In the genomic region with DNA sequence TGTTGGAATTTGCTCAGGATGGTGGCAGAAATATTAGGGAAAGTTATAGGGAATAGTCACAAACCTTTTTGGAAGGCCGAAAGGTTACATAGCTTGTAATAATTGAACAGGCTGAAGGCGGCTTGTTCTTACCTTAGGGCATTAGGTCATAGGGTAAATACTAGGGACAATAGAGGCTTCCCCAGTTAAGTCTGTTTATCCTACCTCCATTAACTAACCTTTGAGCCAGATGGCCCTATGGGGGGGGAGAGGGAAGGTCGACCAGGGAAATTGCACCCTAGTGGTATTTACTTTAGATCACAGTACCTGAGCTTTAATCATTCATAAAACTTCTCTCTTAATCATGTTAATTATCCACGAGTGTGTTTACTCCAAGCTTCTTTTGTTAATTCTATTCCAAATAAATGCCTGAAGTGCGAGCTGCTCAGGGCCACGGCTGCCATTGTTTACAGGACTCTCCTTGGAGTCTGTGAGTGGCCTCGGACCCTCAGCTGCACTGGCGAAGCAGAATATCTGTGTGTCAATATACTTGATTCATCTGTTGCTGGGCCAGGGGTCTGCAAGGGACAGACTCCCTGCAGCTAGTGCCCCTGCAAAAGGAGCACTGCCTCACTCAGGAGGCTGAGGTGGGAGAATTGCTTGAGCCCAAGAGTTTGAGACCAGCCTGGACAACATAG, we compare ENCODE assay signal across 1 cellular context.
TF ChIP-seq lines count a peak whose summit lies in the region.

No MANE protein-coding gene starts in this region.

TF ChIP-seq in HepG2, 621 proteins besides CTCF, POLR2A, EP300 and RAD21 (continued from another document and continues in another):
- TF ChIP-seq, protein P1, sequence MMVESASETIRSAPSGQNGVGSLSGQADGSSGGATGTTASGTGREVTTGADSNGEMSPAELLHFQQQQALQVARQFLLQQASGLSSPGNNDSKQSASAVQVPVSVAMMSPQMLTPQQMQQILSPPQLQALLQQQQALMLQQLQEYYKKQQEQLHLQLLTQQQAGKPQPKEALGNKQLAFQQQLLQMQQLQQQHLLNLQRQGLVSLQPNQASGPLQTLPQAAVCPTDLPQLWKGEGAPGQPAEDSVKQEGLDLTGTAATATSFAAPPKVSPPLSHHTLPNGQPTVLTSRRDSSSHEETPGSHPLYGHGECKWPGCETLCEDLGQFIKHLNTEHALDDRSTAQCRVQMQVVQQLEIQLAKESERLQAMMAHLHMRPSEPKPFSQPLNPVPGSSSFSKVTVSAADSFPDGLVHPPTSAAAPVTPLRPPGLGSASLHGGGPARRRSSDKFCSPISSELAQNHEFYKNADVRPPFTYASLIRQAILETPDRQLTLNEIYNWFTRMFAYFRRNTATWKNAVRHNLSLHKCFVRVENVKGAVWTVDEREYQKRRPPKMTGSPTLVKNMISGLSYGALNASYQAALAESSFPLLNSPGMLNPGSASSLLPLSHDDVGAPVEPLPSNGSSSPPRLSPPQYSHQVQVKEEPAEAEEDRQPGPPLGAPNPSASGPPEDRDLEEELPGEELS (CRISPR knock-in tag; IDR thresholded peaks at IDR 0.05): peak; percentile 35; the same call in 1 of the 2 replicates
- TF ChIP-seq HNRNPK (IDR thresholded peaks at IDR 0.05; ENCODE audit: low read depth, low read length, poor library complexity, severe bottlenecking): no peak
- no peak for TF ChIP-seq ZNF136 (CRISPR knock-in tag; IDR thresholded peaks at IDR 0.05; ENCODE audit: low read depth)
- no peak for TF ChIP-seq RFX5 (IDR thresholded peaks at IDR 0.05; ENCODE audit: low read depth, low read length)
- no peak for TF ChIP-seq MAFG (CRISPR knock-in tag; IDR thresholded peaks at IDR 0.05)
- TF ChIP-seq FOXP1 (IDR thresholded peaks at IDR 0.05): no peak
- TF ChIP-seq FOXP1 (CRISPR knock-in tag; IDR thresholded peaks at IDR 0.05): peak; percentile 45; the same call in 1 of the 2 replicates
- TF ChIP-seq, protein P2, sequence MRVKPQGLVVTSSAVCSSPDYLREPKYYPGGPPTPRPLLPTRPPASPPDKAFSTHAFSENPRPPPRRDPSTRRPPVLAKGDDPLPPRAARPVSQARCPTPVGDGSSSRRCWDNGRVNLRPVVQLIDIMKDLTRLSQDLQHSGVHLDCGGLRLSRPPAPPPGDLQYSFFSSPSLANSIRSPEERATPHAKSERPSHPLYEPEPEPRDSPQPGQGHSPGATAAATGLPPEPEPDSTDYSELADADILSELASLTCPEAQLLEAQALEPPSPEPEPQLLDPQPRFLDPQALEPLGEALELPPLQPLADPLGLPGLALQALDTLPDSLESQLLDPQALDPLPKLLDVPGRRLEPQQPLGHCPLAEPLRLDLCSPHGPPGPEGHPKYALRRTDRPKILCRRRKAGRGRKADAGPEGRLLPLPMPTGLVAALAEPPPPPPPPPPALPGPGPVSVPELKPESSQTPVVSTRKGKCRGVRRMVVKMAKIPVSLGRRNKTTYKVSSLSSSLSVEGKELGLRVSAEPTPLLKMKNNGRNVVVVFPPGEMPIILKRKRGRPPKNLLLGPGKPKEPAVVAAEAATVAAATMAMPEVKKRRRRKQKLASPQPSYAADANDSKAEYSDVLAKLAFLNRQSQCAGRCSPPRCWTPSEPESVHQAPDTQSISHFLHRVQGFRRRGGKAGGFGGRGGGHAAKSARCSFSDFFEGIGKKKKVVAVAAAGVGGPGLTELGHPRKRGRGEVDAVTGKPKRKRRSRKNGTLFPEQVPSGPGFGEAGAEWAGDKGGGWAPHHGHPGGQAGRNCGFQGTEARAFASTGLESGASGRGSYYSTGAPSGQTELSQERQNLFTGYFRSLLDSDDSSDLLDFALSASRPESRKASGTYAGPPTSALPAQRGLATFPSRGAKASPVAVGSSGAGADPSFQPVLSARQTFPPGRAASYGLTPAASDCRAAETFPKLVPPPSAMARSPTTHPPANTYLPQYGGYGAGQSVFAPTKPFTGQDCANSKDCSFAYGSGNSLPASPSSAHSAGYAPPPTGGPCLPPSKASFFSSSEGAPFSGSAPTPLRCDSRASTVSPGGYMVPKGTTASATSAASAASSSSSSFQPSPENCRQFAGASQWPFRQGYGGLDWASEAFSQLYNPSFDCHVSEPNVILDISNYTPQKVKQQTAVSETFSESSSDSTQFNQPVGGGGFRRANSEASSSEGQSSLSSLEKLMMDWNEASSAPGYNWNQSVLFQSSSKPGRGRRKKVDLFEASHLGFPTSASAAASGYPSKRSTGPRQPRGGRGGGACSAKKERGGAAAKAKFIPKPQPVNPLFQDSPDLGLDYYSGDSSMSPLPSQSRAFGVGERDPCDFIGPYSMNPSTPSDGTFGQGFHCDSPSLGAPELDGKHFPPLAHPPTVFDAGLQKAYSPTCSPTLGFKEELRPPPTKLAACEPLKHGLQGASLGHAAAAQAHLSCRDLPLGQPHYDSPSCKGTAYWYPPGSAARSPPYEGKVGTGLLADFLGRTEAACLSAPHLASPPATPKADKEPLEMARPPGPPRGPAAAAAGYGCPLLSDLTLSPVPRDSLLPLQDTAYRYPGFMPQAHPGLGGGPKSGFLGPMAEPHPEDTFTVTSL (CRISPR knock-in tag; IDR thresholded peaks at IDR 0.05; ENCODE audit: borderline replicate concordance): peak; percentile 21; the same call in 1 of the 2 replicates
- no peak for TF ChIP-seq GABPA (IDR thresholded peaks at IDR 0.05; ENCODE audit: low read depth, low read length)
- 0 out of 2 replicates have a peak, but pooled peaks have one; percentile 14 for TF ChIP-seq GABPA (CRISPR knock-in tag; IDR thresholded peaks at IDR 0.05; ENCODE audit: low read depth)
- no peak for TF ChIP-seq ZSCAN12 (CRISPR knock-in tag; IDR thresholded peaks at IDR 0.05)
- TF ChIP-seq, protein P3, sequence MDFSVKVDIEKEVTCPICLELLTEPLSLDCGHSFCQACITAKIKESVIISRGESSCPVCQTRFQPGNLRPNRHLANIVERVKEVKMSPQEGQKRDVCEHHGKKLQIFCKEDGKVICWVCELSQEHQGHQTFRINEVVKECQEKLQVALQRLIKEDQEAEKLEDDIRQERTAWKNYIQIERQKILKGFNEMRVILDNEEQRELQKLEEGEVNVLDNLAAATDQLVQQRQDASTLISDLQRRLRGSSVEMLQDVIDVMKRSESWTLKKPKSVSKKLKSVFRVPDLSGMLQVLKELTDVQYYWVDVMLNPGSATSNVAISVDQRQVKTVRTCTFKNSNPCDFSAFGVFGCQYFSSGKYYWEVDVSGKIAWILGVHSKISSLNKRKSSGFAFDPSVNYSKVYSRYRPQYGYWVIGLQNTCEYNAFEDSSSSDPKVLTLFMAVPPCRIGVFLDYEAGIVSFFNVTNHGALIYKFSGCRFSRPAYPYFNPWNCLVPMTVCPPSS (IDR thresholded peaks at IDR 0.05): no peak
- TF ChIP-seq ARNT2 (CRISPR knock-in tag; IDR thresholded peaks at IDR 0.05; ENCODE audit: low read depth): no peak
- TF ChIP-seq NKX3-1 (CRISPR knock-in tag; IDR thresholded peaks at IDR 0.05): no peak
- TF ChIP-seq ZBTB3 (CRISPR knock-in tag; IDR thresholded peaks at IDR 0.05; ENCODE audit: borderline replicate concordance, low read depth): no peak
- TF ChIP-seq NFRKB (IDR thresholded peaks at IDR 0.05): no peak
- TF ChIP-seq, protein P4, sequence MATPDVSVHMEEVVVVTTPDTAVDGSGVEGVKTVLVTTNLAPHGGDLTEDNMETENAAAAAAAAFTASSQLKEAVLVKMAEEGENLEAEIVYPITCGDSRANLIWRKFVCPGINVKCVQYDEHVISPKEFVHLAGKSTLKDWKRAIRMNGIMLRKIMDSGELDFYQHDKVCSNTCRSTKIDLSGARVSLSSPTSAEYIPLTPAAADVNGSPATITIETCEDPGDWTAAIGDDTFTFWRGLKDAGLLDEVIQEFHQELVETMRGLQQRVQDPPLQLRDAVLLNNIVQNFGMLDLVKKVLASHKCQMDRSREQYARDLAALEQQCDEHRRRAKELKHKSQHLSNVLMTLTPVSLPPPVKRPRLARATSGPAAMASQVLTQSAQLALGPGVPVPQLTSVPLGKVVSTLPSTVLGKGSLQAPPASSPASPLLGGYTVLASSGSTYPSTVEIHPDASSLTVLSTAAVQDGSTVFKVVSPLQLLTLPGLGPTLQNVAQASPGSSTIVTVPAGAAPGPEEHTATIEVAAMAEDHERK (CRISPR knock-in tag; IDR thresholded peaks at IDR 0.05; ENCODE audit: low read depth): no peak
- TF ChIP-seq, protein P5, sequence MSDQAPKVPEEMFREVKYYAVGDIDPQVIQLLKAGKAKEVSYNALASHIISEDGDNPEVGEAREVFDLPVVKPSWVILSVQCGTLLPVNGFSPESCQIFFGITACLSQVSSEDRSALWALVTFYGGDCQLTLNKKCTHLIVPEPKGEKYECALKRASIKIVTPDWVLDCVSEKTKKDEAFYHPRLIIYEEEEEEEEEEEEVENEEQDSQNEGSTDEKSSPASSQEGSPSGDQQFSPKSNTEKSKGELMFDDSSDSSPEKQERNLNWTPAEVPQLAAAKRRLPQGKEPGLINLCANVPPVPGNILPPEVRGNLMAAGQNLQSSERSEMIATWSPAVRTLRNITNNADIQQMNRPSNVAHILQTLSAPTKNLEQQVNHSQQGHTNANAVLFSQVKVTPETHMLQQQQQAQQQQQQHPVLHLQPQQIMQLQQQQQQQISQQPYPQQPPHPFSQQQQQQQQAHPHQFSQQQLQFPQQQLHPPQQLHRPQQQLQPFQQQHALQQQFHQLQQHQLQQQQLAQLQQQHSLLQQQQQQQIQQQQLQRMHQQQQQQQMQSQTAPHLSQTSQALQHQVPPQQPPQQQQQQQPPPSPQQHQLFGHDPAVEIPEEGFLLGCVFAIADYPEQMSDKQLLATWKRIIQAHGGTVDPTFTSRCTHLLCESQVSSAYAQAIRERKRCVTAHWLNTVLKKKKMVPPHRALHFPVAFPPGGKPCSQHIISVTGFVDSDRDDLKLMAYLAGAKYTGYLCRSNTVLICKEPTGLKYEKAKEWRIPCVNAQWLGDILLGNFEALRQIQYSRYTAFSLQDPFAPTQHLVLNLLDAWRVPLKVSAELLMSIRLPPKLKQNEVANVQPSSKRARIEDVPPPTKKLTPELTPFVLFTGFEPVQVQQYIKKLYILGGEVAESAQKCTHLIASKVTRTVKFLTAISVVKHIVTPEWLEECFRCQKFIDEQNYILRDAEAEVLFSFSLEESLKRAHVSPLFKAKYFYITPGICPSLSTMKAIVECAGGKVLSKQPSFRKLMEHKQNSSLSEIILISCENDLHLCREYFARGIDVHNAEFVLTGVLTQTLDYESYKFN (CRISPR knock-in tag; conservative IDR thresholded peaks at IDR 0.05): peak; percentile 68
- TF ChIP-seq GATAD2A (CRISPR knock-in tag; IDR thresholded peaks at IDR 0.05): 0 out of 2 replicates have a peak, but pooled peaks have one; percentile 24
- TF ChIP-seq, protein P6, sequence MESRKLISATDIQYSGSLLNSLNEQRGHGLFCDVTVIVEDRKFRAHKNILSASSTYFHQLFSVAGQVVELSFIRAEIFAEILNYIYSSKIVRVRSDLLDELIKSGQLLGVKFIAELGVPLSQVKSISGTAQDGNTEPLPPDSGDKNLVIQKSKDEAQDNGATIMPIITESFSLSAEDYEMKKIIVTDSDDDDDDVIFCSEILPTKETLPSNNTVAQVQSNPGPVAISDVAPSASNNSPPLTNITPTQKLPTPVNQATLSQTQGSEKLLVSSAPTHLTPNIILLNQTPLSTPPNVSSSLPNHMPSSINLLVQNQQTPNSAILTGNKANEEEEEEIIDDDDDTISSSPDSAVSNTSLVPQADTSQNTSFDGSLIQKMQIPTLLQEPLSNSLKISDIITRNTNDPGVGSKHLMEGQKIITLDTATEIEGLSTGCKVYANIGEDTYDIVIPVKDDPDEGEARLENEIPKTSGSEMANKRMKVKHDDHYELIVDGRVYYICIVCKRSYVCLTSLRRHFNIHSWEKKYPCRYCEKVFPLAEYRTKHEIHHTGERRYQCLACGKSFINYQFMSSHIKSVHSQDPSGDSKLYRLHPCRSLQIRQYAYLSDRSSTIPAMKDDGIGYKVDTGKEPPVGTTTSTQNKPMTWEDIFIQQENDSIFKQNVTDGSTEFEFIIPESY (CRISPR knock-in tag; IDR thresholded peaks at IDR 0.05): no peak
- peak; percentile 24; the same call in 1 of the 2 replicates for TF ChIP-seq EHMT2 (IDR thresholded peaks at IDR 0.05; ENCODE audit: borderline replicate concordance, low read depth, low read length)
- no peak for TF ChIP-seq MTA3 (CRISPR knock-in tag; IDR thresholded peaks at IDR 0.05)
- TF ChIP-seq KDM4B (CRISPR knock-in tag; IDR thresholded peaks at IDR 0.05): no peak
- TF ChIP-seq, protein P7, sequence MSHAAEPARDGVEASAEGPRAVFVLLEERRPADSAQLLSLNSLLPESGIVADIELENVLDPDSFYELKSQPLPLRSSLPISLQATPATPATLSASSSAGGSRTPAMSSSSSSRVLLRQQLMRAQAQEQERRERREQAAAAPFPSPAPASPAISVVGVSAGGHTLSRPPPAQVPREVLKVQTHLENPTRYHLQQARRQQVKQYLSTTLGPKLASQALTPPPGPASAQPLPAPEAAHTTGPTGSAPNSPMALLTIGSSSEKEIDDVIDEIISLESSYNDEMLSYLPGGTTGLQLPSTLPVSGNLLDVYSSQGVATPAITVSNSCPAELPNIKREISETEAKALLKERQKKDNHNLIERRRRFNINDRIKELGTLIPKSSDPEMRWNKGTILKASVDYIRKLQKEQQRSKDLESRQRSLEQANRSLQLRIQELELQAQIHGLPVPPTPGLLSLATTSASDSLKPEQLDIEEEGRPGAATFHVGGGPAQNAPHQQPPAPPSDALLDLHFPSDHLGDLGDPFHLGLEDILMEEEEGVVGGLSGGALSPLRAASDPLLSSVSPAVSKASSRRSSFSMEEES (CRISPR knock-in tag; IDR thresholded peaks at IDR 0.05): no peak
- no peak for TF ChIP-seq ZFP36L1 (CRISPR knock-in tag; IDR thresholded peaks at IDR 0.05)
- no peak for TF ChIP-seq ZNF7 (CRISPR knock-in tag; IDR thresholded peaks at IDR 0.05)
- no peak for TF ChIP-seq ZNF780A (CRISPR knock-in tag; IDR thresholded peaks at IDR 0.05)
- TF ChIP-seq GLI4 (CRISPR knock-in tag; IDR thresholded peaks at IDR 0.05; ENCODE audit: borderline replicate concordance): no peak
- TF ChIP-seq RXRA (CRISPR knock-in tag; IDR thresholded peaks at IDR 0.05): no peak
- TF ChIP-seq, protein P8, sequence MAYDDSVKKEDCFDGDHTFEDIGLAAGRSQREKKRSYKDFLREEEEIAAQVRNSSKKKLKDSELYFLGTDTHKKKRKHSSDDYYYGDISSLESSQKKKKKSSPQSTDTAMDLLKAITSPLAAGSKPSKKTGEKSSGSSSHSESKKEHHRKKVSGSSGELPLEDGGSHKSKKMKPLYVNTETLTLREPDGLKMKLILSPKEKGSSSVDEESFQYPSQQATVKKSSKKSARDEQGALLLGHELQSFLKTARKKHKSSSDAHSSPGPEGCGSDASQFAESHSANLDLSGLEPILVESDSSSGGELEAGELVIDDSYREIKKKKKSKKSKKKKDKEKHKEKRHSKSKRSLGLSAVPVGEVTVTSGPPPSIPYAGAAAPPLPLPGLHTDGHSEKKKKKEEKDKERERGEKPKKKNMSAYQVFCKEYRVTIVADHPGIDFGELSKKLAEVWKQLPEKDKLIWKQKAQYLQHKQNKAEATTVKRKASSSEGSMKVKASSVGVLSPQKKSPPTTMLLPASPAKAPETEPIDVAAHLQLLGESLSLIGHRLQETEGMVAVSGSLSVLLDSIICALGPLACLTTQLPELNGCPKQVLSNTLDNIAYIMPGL (CRISPR knock-in tag; IDR thresholded peaks at IDR 0.05; ENCODE audit: borderline replicate concordance in 1 of 2, low read depth in 1 of 2): no peak
- TF ChIP-seq, protein P9, sequence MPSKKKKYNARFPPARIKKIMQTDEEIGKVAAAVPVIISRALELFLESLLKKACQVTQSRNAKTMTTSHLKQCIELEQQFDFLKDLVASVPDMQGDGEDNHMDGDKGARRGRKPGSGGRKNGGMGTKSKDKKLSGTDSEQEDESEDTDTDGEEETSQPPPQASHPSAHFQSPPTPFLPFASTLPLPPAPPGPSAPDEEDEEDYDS (CRISPR knock-in tag; IDR thresholded peaks at IDR 0.05): no peak
- no peak for TF ChIP-seq ZNF501 (CRISPR knock-in tag; IDR thresholded peaks at IDR 0.05)
